9 cellular contexts compared by ENCODE assay signal in the genomic region with DNA sequence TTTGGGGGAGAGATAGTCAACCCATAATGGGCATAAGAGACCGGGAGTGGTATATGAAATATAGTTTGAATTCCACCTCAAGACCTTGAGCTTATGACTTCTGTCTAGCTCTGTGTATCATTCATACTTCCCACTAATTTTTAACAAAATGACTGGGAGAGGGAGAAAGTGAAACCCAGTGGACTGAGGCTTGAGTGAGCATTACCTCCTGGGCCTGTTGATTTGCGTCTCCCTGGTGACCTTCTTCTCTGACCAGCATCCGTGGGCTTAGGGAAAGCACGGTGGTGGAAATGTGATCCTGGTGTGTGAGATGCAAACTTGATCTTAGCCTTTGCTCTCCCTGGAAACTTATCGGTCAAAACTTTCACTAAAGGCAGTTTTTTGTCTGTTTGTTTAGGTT.
DNase-seq lines count a peak whose midpoint lies in the region; ATAC-seq, FAIRE-seq and TF ChIP-seq lines count a peak whose summit lies in the region.
"Had no signal": no experiment of that assay in that cellular context is flagged by ENCODE, and none has a peak within 500 bp of the region (broad histone marks: within the 10 kb centered on the region; RNA-seq: fewer than 3 reads in every experiment).

No MANE protein-coding gene starts in this region.

- intact Hi-C loops in pancreas (cut with DNase I): no loop called here

- no peaks in the 10 kb centered on the region for H3K27me3 ChIP-seq in pancreas

- DNase-seq in Caki2 (ENCODE audit: low read depth): peak; percentile 45
- peak; percentile 73 to 85 for DNase-seq in NCI-H526 (lab: John Stamatoyannopoulos, UW)
- peak; percentile 23 for DNase-seq in fibroblast of the conjunctiva (ENCODE audit: low read depth)
- DNase-seq in pancreas: peak in 1 of 6 donors; percentile 33
- DNase-seq in activated CD8-positive, alpha-beta memory T cell treated with anti-CD3 and anti-CD28 coated beads for 24 hours: no peak
- DNase-seq in OCI-M2 (lab: John Stamatoyannopoulos, UW; ENCODE audit: unreplicated experiment): no peak
- DNase-seq: SIG-M5 had no signal

- in situ Hi-C loops in Caki2 (cut with HindIII; ENCODE audit: low pct_unique_long_range_greater_than_20kb, low sequenced_read_pairs): no loop called here

- H3K4me3 ChIP-seq in pancreas: no peak overlapping the region

- TF ChIP-seq CTCF in pancreas (IDR thresholded peaks at IDR 0.05): no peak

- 33 to 40% methylated on average over 5 of the region's 5 CpGs for WGBS in pancreas, 2 donors

- ATAC-seq in pancreas: peak; percentile 67 to 84 (median 83)
- ATAC-seq in HG03196 (IDR thresholded peaks at IDR 0.05; ENCODE audit: unreplicated experiment): no peak
- no peak for ATAC-seq in HG02759 (IDR thresholded peaks at IDR 0.05; ENCODE audit: unreplicated experiment)

- peak overlapping the region; percentile 9 to 72 (median 64) for H3K27ac ChIP-seq in pancreas

- FAIRE-seq in pancreas (lab: Jason Lieb, UNC): no peak

- no peaks in the 10 kb centered on the region for H3K9me3 ChIP-seq in pancreas

- peaks cover 12 to 28% (median 20%) of the 10 kb centered on the region in 3 donors for H3K4me1 ChIP-seq in pancreas

- no peaks in the 10 kb centered on the region for H3K36me3 ChIP-seq in pancreas

Comparison
In these comparisons a context has a peak if more than half of its experiments do, and no peak if none do; other contexts are left out.
1. DNase-seq: peak in Caki2 (single experiment), NCI-H526 (2 of 2) and fibroblast of the conjunctiva (single experiment); none in activated CD8-positive, alpha-beta memory T cell treated with anti-CD3 and anti-CD28 coated beads for 24 hours (single experiment) and OCI-M2 (single experiment).
2. ATAC-seq: peak in pancreas (4 of 4); none in HG03196 (single experiment) and HG02759 (single experiment).